ENCODE assay signal across 8 cellular contexts in the genomic region with DNA sequence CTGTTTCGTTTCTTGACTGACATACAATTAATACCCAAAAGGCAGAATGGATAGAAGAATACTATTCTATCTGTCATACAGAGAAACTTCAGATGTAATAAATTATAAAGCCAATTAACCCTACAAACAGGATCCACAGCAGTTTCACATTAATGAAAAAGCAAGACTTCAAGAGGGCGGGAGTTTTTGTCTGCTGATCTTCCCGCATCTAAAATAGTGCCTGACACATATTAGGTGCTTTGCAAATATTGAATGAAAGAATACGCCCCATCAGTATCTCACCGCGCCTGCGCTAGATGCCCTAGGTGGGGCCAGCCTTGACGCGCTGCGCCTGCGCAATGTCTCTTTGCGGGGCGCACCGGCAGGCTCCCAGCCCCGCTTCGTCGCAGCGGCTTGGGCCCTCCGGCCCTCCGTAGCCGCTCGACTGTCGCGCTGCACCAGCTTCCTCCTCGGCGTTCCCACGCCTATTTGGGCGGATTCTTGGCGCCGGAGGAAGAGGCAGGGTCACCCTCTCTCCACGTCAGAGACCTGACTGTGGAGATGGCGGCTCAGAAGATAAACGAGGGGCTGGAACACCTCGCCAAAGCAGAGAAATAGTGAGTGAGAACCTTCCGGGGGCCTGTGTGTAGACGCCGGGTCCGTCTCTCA. TPM values are rescaled to one million over a fixed set of nuclear protein-coding genes. Genes with fewer than 3 reads are reported as not detected.
A peak's percentile ranks its signal among the peaks of the same experiment; 100 is the strongest.
DNase-seq lines count a peak whose midpoint lies in the region; ATAC-seq and TF ChIP-seq lines count a peak whose summit lies in the region.

A gene (plus strand): TSS at position 465 of the 648 bp plus-strand sequence. CDS start 76 bp downstream, at position 541.

- peak within 1 kb of the TSS; percentile 90 to 92 for H3K27ac ChIP-seq in esophagus (ENCODE audit: low read depth in 2 of 2, low read length in 1 of 2)

- TF ChIP-seq RAD21 in Ishikawa (IDR thresholded peaks at IDR 0.05; ENCODE audit: low read depth), result no peak

- H3K4me1 ChIP-seq in esophagus (ENCODE audit: control insufficient read depth in 2 of 2, insufficient read depth in 2 of 2, low read length in 1 of 2) (peaks cover 2 to 4% of the 10 kb centered on the region in 2 donors), mucosa of stomach (ENCODE audit: control insufficient read depth, insufficient read depth, low read length) (peaks cover 4% of the 10 kb centered on the region)

- peak; percentile 75 for ATAC-seq in GM21576 (IDR thresholded peaks at IDR 0.05; ENCODE audit: unreplicated experiment)

- H3K27me3 Mint-ChIP-seq in activated T-cell treated with anti-CD3 and anti-CD28 coated beads, Interleukin-2, amount 50 U/mL, for 24 hours, result peaks cover 4% of the 10 kb centered on the region

- H3K27me3 ChIP-seq in esophagus (ENCODE audit: control insufficient read depth in 1 of 2, insufficient read depth in 2 of 2, low read length in 2 of 2), result no peaks in the 10 kb centered on the region
- no peaks in the 10 kb centered on the region for H3K27me3 ChIP-seq in mucosa of stomach (ENCODE audit: control insufficient read depth, insufficient read depth, low read length)

- H3K27ac Mint-ChIP-seq in activated T-cell treated with anti-CD3 and anti-CD28 coated beads, Interleukin-2, amount 50 U/mL, for 24 hours, result peak within 1 kb of the TSS; percentile 98

- no peaks in the 10 kb centered on the region for H3K9me3 Mint-ChIP-seq in activated T-cell treated with anti-CD3 and anti-CD28 coated beads, Interleukin-2, amount 50 U/mL, for 24 hours

- H3K9ac ChIP-seq in mucosa of stomach (ENCODE audit: low read length), result peak within 1 kb of the TSS; percentile 84

- peak within 1 kb of the TSS; percentile 74 to 81 for H3K4me3 ChIP-seq in esophagus (ENCODE audit: low read depth in 1 of 2, low read length in 2 of 2)
- peak within 1 kb of the TSS; percentile 96 for H3K4me3 ChIP-seq in mucosa of stomach (ENCODE audit: low read length)

- H3K9me3 ChIP-seq in esophagus (ENCODE audit: control insufficient read depth in 2 of 2, insufficient read depth in 1 of 2, low read depth in 1 of 2, low read length in 1 of 2) (no peaks in the 10 kb centered on the region), mucosa of stomach (ENCODE audit: control insufficient read depth, low read length) (no peaks in the 10 kb centered on the region)

- peak within 1 kb of the TSS; percentile 95 for H3K4me3 Mint-ChIP-seq in activated T-cell treated with anti-CD3 and anti-CD28 coated beads, Interleukin-2, amount 50 U/mL, for 24 hours

- H3K36me3 Mint-ChIP-seq in activated T-cell treated with anti-CD3 and anti-CD28 coated beads, Interleukin-2, amount 50 U/mL, for 24 hours (ENCODE audit: low read depth), result peaks cover 29% of the 10 kb centered on the region

- WGBS in esophagus, 2 donors, result 1% methylated on average over 34 to 38 of the region's 38 CpGs

- H3K36me3 ChIP-seq in esophagus (ENCODE audit: control insufficient read depth in 2 of 2, insufficient read depth in 2 of 2, low read length in 1 of 2), result no peaks in the 10 kb centered on the region
- H3K36me3 ChIP-seq in mucosa of stomach (ENCODE audit: control insufficient read depth, insufficient read depth, low read length), result no peaks in the 10 kb centered on the region

- H3K4me1 Mint-ChIP-seq in activated T-cell treated with anti-CD3 and anti-CD28 coated beads, Interleukin-2, amount 50 U/mL, for 24 hours (ENCODE audit: low read depth), result peaks cover 53% of the 10 kb centered on the region

- no peak for TF ChIP-seq EP300 in Ishikawa (IDR thresholded peaks at IDR 0.05; ENCODE audit: borderline replicate concordance)

- DNase-seq in DMS153 (lab: John Stamatoyannopoulos, UW), result peak; percentile 37
- DNase-seq in activated T-cell treated with anti-CD3 and anti-CD28 coated beads, Interleukin-2, amount 50 U/mL, for 24 hours, result peak; percentile 91
- peak; percentile 71 to 78 for DNase-seq in stimulated activated CD8-positive, alpha-beta memory T cell treated with anti-CD3 and anti-CD28 coated beads, Interleukin-7, amount 100 ng/mL, for 1 hour (ENCODE audit: low read depth in 2 of 2)

TF ChIP-seq in Ishikawa, 13 proteins besides CTCF, POLR2A, EP300 and RAD21 (continues in another document):
- TF ChIP-seq FOXM1 (IDR thresholded peaks at IDR 0.05; ENCODE audit: borderline replicate concordance, low read depth), result no peak
- TF ChIP-seq EGR1 (IDR thresholded peaks at IDR 0.05), result no peak
- no peak for TF ChIP-seq NFIC (IDR thresholded peaks at IDR 0.05)
- peak; percentile 53; the same call in 1 of the 2 replicates for TF ChIP-seq TAF1 (IDR thresholded peaks at IDR 0.05; ENCODE audit: low read depth)
- TF ChIP-seq, protein P1, sequence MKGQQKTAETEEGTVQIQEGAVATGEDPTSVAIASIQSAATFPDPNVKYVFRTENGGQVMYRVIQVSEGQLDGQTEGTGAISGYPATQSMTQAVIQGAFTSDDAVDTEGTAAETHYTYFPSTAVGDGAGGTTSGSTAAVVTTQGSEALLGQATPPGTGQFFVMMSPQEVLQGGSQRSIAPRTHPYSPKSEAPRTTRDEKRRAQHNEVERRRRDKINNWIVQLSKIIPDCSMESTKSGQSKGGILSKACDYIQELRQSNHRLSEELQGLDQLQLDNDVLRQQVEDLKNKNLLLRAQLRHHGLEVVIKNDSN (IDR thresholded peaks at IDR 0.05), result no peak
- no peak for TF ChIP-seq ZBTB7A (IDR thresholded peaks at IDR 0.05; ENCODE audit: low read depth)
- TF ChIP-seq CEBPB (IDR thresholded peaks at IDR 0.05), result no peak
- TF ChIP-seq TEAD4 (IDR thresholded peaks at IDR 0.05), result no peak
- TF ChIP-seq CREB1 (IDR thresholded peaks at IDR 0.05; ENCODE audit: low read depth), result no peak

TF ChIP-seq in PFSK-1, 5 proteins besides CTCF, POLR2A, EP300 and RAD21:
- TF ChIP-seq TAF1 (IDR thresholded peaks at IDR 0.05; ENCODE audit: borderline replicate concordance, insufficient read depth, low read length), result no peak
- TF ChIP-seq FOXP2 (optimal IDR thresholded peaks at IDR 0.05; ENCODE audit: borderline replicate concordance, extremely low read depth, extremely low read length, insufficient read depth), result peak; percentile 67
- TF ChIP-seq POLR2AphosphoS5 (IDR thresholded peaks at IDR 0.05; ENCODE audit: low read depth, low read length), result peak; percentile 77
- TF ChIP-seq, protein P2, sequence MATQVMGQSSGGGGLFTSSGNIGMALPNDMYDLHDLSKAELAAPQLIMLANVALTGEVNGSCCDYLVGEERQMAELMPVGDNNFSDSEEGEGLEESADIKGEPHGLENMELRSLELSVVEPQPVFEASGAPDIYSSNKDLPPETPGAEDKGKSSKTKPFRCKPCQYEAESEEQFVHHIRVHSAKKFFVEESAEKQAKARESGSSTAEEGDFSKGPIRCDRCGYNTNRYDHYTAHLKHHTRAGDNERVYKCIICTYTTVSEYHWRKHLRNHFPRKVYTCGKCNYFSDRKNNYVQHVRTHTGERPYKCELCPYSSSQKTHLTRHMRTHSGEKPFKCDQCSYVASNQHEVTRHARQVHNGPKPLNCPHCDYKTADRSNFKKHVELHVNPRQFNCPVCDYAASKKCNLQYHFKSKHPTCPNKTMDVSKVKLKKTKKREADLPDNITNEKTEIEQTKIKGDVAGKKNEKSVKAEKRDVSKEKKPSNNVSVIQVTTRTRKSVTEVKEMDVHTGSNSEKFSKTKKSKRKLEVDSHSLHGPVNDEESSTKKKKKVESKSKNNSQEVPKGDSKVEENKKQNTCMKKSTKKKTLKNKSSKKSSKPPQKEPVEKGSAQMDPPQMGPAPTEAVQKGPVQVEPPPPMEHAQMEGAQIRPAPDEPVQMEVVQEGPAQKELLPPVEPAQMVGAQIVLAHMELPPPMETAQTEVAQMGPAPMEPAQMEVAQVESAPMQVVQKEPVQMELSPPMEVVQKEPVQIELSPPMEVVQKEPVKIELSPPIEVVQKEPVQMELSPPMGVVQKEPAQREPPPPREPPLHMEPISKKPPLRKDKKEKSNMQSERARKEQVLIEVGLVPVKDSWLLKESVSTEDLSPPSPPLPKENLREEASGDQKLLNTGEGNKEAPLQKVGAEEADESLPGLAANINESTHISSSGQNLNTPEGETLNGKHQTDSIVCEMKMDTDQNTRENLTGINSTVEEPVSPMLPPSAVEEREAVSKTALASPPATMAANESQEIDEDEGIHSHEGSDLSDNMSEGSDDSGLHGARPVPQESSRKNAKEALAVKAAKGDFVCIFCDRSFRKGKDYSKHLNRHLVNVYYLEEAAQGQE (IDR thresholded peaks at IDR 0.05; ENCODE audit: insufficient read depth in 1 of 2, low read depth in 2 of 2, low read length in 2 of 2), result no peak
- no peak for TF ChIP-seq SIN3A (IDR thresholded peaks at IDR 0.05; ENCODE audit: borderline replicate concordance, insufficient read depth, low read length)

RNA-seq across cellular contexts. Expression of the gene that starts here (rescaled TPM):
- polyA plus RNA-seq in PFSK-1 (2012; ENCODE audit: insufficient read length, low read depth), result 10.7 TPM
- 10 to 100 TPM; 12.4 to 13.2 TPM for polyA plus RNA-seq in esophagus

Comparison
In these comparisons a context has a peak if more than half of its experiments do, and no peak if none do; other contexts are left out.
1. Peak in every context shown above with its lines: DNase-seq, ATAC-seq, H3K4me3 ChIP-seq and H3K27ac ChIP-seq.
2. DNase-seq: peak in every context shown above with its lines; median percentile 91 in activated T-cell treated with anti-CD3 and anti-CD28 coated beads, Interleukin-2, amount 50 U/mL, for 24 hours; 74 in stimulated activated CD8-positive, alpha-beta memory T cell treated with anti-CD3 and anti-CD28 coated beads, Interleukin-7, amount 100 ng/mL, for 1 hour; 37 in DMS153.